Comparison of ENCODE assay signal across 26 cellular contexts in genomic region chr2:208278549-208278948, GRCh38.
"Had no signal": no experiment of that assay in that cellular context is flagged by ENCODE, and none has a peak within 500 bp of the region (broad histone marks: within the 10 kb centered on the region; RNA-seq: fewer than 3 reads in every experiment).

No MANE protein-coding gene starts in this region.

- H3K4me3 ChIP-seq: colonic mucosa, esophagus muscularis mucosa, gastroesophageal sphincter, heart left ventricle, hepatocyte, left lung, lower lobe of right lung, mucosa of descending colon had no signal

- ATAC-seq: effector memory CD8-positive, alpha-beta T cell; foreskin keratinocyte; gastroesophageal sphincter; heart left ventricle; left lung; left ventricle myocardium superior; lower lobe of right lung; mucosa of descending colon had no signal

- DNase-seq: colonic mucosa; cortex of kidney; effector CD8-positive, alpha-beta T cell; effector memory CD8-positive, alpha-beta T cell; endodermal cell; foreskin keratinocyte; heart left ventricle; hypothalamus; immature natural killer cell; islet precursor cell; kidney; kidney glomerular epithelial cell; left lung; left ventricle myocardium superior; lower lobe of right lung; mesenchymal stem cell; mucosa of descending colon; naive B cell had no signal

- H3K27me3 Mint-ChIP-seq: dendritic cell treated with granulocyte-macrophage colony-stimulating factor and Interleukin-4, amounts not matched to agents 40 ng/mL and 50 ng/mL, for 4 days; effector memory CD8-positive, alpha-beta T cell; naive B cell had no signal

- H3K27ac ChIP-seq: colonic mucosa, esophagus muscularis mucosa, foreskin keratinocyte, gastroesophageal sphincter, heart left ventricle, hepatocyte, left lung, lower lobe of right lung had no signal

- H3K4me2 ChIP-seq: hepatocyte had no signal

- H3K9me3 ChIP-seq: colonic mucosa, esophagus muscularis mucosa, gastroesophageal sphincter, left lung, lower lobe of right lung had no signal

- H3K27ac Mint-ChIP-seq: dendritic cell treated with granulocyte-macrophage colony-stimulating factor and Interleukin-4, amounts not matched to agents 40 ng/mL and 50 ng/mL, for 4 days; endodermal cell; immature natural killer cell; mesothelial cell of epicardium had no signal

- H2AFZ ChIP-seq: hepatocyte had no signal

- H3K4me1 ChIP-seq: colonic mucosa, esophagus muscularis mucosa, foreskin keratinocyte, gastroesophageal sphincter, left lung, lower lobe of right lung had no signal

- H3K27me3 ChIP-seq: colonic mucosa, esophagus muscularis mucosa, foreskin keratinocyte, gastroesophageal sphincter, heart left ventricle, hepatocyte, left lung had no signal

- H3K4me3 Mint-ChIP-seq: dendritic cell treated with granulocyte-macrophage colony-stimulating factor and Interleukin-4, amounts not matched to agents 40 ng/mL and 50 ng/mL, for 4 days; effector memory CD8-positive, alpha-beta T cell; endodermal cell; immature natural killer cell; mesothelial cell of epicardium; naive B cell had no signal

- FAIRE-seq: endometrium, endothelial cell of umbilical vein, frontal cortex, kidney had no signal

- H3K9me3 Mint-ChIP-seq: dendritic cell treated with granulocyte-macrophage colony-stimulating factor and Interleukin-4, amounts not matched to agents 40 ng/mL and 50 ng/mL, for 4 days; effector memory CD8-positive, alpha-beta T cell; immature natural killer cell had no signal
